In the genomic region with DNA sequence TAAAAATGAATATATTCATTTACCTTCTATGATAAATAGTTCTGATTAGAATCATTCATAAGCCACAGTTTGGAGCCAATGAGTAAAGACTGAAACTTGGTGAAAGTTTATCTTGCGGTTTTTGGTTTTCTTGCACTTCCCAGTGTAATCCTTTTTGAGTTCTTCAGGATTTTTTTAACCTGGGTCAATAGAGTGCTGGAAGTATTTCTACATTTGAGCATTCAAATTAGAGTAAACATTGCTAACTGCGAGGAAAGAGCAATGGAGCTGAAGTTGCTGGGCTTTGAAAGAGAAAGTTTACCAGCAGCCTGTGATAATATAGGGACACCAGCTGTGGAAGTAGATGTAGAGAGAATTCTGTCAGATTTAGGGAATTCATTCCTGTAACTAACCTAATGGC, we compare ENCODE assay signal across 21 cellular contexts. TPM values are rescaled to one million over a fixed set of nuclear protein-coding genes. Genes with fewer than 3 reads are reported as not detected.
DNase-seq lines count a peak whose midpoint lies in the region; ATAC-seq, FAIRE-seq and TF ChIP-seq lines count a peak whose summit lies in the region.
"Had no signal": no experiment of that assay in that cellular context is flagged by ENCODE, and none has a peak within 500 bp of the region (broad histone marks: within the 10 kb centered on the region; RNA-seq: fewer than 3 reads in every experiment).

No MANE protein-coding gene starts in this region.

- H3K36me3 Mint-ChIP-seq in astrocyte (ENCODE audit: low read depth, unreplicated experiment) = peaks cover 6% of the 10 kb centered on the region
- H3K36me3 Mint-ChIP-seq: CD8-positive, alpha-beta T cell had no signal

- no peak overlapping the region for H3K27ac ChIP-seq in astrocyte (ENCODE audit: low read depth, low read length)
- H3K27ac ChIP-seq: BLaER1 treated with 17β-estradiol and CSF1 and Interleukin-3, amounts not matched to agents 10 nM and 100 nM; PC-9 had no signal

- no peaks in the 10 kb centered on the region for H3K27me3 Mint-ChIP-seq in astrocyte (ENCODE audit: low read depth, unreplicated experiment)
- H3K27me3 Mint-ChIP-seq: IgD-negative memory B cell had no signal

- H4K20me1 ChIP-seq in astrocyte (ENCODE audit: insufficient read depth, low read length) = peaks cover 26% of the 10 kb centered on the region

- no peaks in the 10 kb centered on the region for H3K27me3 ChIP-seq in astrocyte (ENCODE audit: insufficient read depth, low read length)
- H3K27me3 ChIP-seq: BLaER1 treated with 17β-estradiol and CSF1 and Interleukin-3, amounts not matched to agents 10 nM and 100 nM had no signal

- no peak overlapping the region for H3K27ac Mint-ChIP-seq in astrocyte (ENCODE audit: unreplicated experiment)
- H3K27ac Mint-ChIP-seq: CD8-positive, alpha-beta T cell; IgD-negative memory B cell had no signal

- FAIRE-seq in astrocyte (lab: Jason Lieb, UNC) (peak; percentile 45), HTR-8/SVneo (lab: Jason Lieb, UNC) (no peak)
- FAIRE-seq: GM12892, GM18507 had no signal

- H3K79me2 ChIP-seq in astrocyte (ENCODE audit: insufficient read depth, low read length) = peaks cover 93% of the 10 kb centered on the region

- H3K36me3 ChIP-seq in astrocyte (ENCODE audit: insufficient read depth, low read length) = no peaks in the 10 kb centered on the region

- H3K4me1 ChIP-seq in astrocyte (ENCODE audit: insufficient read depth, low read length) = peaks cover 2% of the 10 kb centered on the region

- no peak overlapping the region for H2AFZ ChIP-seq in astrocyte (ENCODE audit: low read depth, low read length)
- H2AFZ ChIP-seq: PC-9 had no signal

- no peak overlapping the region for H3K4me2 ChIP-seq in astrocyte (ENCODE audit: low read length)
- H3K4me2 ChIP-seq: PC-9 had no signal

- no peak overlapping the region for H3K4me3 Mint-ChIP-seq in astrocyte (ENCODE audit: unreplicated experiment)
- H3K4me3 Mint-ChIP-seq: CD8-positive, alpha-beta T cell had no signal

- no peak for ATAC-seq in left colon
- ATAC-seq in HG03457 (IDR thresholded peaks at IDR 0.05; ENCODE audit: unreplicated experiment) = no peak
- ATAC-seq: CD8-positive, alpha-beta T cell had no signal

- H3K9me3 Mint-ChIP-seq in astrocyte (ENCODE audit: unreplicated experiment) = no peaks in the 10 kb centered on the region
- H3K9me3 Mint-ChIP-seq: CD8-positive, alpha-beta T cell; IgD-negative memory B cell had no signal

- no peak overlapping the region for H3K4me3 ChIP-seq in astrocyte (ENCODE audit: insufficient read depth, low read depth, low read length)
- H3K4me3 ChIP-seq: BLaER1 treated with 17β-estradiol and CSF1 and Interleukin-3, amounts not matched to agents 10 nM and 100 nM; PC-9 had no signal

- no peak overlapping the region for H3K9ac ChIP-seq in astrocyte (ENCODE audit: low read length)
- H3K9ac ChIP-seq: BLaER1 treated with 17β-estradiol and CSF1 and Interleukin-3, amounts not matched to agents 10 nM and 100 nM had no signal

- intact Hi-C loops in left colon (cut with DNase I, micrococcal nuclease) = no loop called here

- H3K9me3 ChIP-seq in astrocyte (ENCODE audit: insufficient read depth, low read depth, low read length) = peaks cover 2% of the 10 kb centered on the region

- no peak for TF ChIP-seq CTCF in astrocyte (IDR thresholded peaks at IDR 0.05; ENCODE audit: insufficient read depth, low read depth, low read length)

- DNase-seq in MV-4-11 (lab: John Stamatoyannopoulos, UW) (peak; percentile 41), astrocyte (ENCODE audit: low read depth) (no peak), iris pigment epithelial cell (ENCODE audit: low read depth) (peak; percentile 75), stromal cell of bone marrow (ENCODE audit: low read depth) (peak; percentile 74), NCI-H146 (lab: John Stamatoyannopoulos, UW) (no peak), left colon (no peak), HTR-8/SVneo (ENCODE audit: insufficient read length, low spot score) (no peak)
- DNase-seq: CD8-positive, alpha-beta T cell; DMS53; Karpas-422; NCI-H1092; NCI-H1694 treated with DMSO at 0.1 percent for 48 hours; NCI-H2107; NCI-H2227 treated with DMSO at 0.1 percent for 48 hours; NCI-H524 treated with DMSO at 0.1 percent for 48 hours; PC-9 had no signal

- H3K4me1 Mint-ChIP-seq in astrocyte (ENCODE audit: low read depth, unreplicated experiment) = peaks cover 26% of the 10 kb centered on the region

RNA-seq across cellular contexts. Expression of a gene that starts 30.3 kb away (rescaled TPM):
- 111 and 113 TPM in 2 replicates for total RNA-seq in astrocyte
- total RNA-seq in left colon = 10 to 100 TPM; 10.3 to 15.4 TPM

Comparison
In these comparisons a context has a peak if more than half of its experiments do, and no peak if none do; other contexts are left out.
1. DNase-seq: peak in MV-4-11 (single experiment), iris pigment epithelial cell (single experiment) and stromal cell of bone marrow (single experiment); none in astrocyte (single experiment), NCI-H146 (single experiment), left colon (0 of 2) and HTR-8/SVneo (single experiment).